Comparison of ENCODE assay signal across 19 cellular contexts in genomic region chr2:177629357-177630000, GRCh38.
DNase-seq lines count a peak whose midpoint lies in the region; ATAC-seq and TF ChIP-seq lines count a peak whose summit lies in the region.
"Had no signal": no experiment of that assay in that cellular context is flagged by ENCODE, and none has a peak within 500 bp of the region (broad histone marks: within the 10 kb centered on the region; RNA-seq: fewer than 3 reads in every experiment).

No MANE protein-coding gene starts in this region.

- H3K27me3 ChIP-seq in Caco-2 (replicated peaks; ENCODE audit: control insufficient read depth, insufficient read depth, low read length) (no peaks in the 10 kb centered on the region), OCI-LY1 (ENCODE audit: insufficient read depth, low read length) (no peaks in the 10 kb centered on the region)
- H3K27me3 ChIP-seq: pancreas had no signal

- DNase-seq in Caco-2 (no peak), GM20000 (ENCODE audit: low spot score) (peak; percentile 10), SK-N-DZ (ENCODE audit: low spot score) (no peak), NCI-H345 (lab: John Stamatoyannopoulos, UW) (no peak)
- DNase-seq: activated CD8-positive, alpha-beta T cell treated with anti-CD3 and anti-CD28 coated beads for 36 hours; CD4-positive, CD25-positive, alpha-beta regulatory T cell; endodermal cell; NCI-H187 treated with DMSO at 0.1 percent for 48 hours; NCI-H69; pancreas had no signal

- peaks cover 8% of the 10 kb centered on the region for H3K4me1 Mint-ChIP-seq in Caco-2 (ENCODE audit: low read depth, unreplicated experiment)
- H3K4me1 Mint-ChIP-seq: CD4-positive, CD25-positive, alpha-beta regulatory T cell; stimulated activated effector memory CD8-positive, alpha-beta T cell treated with anti-CD3 and anti-CD28 coated beads, Interleukin-12 subunit alpha, Interleukin-12 subunit beta, amount 100 ng/mL, for 72 hours had no signal

- H3K4me1 ChIP-seq in Caco-2 (no peaks in the 10 kb centered on the region), OCI-LY1 (ENCODE audit: insufficient read depth, low read length, severe bottlenecking) (peaks cover 71% of the 10 kb centered on the region)
- H3K4me1 ChIP-seq: A549 had no signal

- peak overlapping the region; percentile 94 for H3K27ac ChIP-seq in OCI-LY1 (ENCODE audit: low read depth, low read length, poor library complexity, severe bottlenecking)
- H3K27ac ChIP-seq: A549, pancreas, skin epidermis had no signal

- TF ChIP-seq CTCF in Caco-2 (IDR thresholded peaks at IDR 0.05; ENCODE audit: insufficient read depth in 1 of 2, low read depth in 1 of 2, low read length in 1 of 2, severe bottlenecking in 1 of 2, unreplicated experiment in 1 of 2) (no peak), GM20000 (IDR thresholded peaks at IDR 0.05; ENCODE audit: extremely low read depth, missing control alignments) (no peak), OCI-LY1 (IDR thresholded peaks at IDR 0.05; ENCODE audit: low read length) (no peak)

- peak; percentile 52 for ATAC-seq in HG02852 (IDR thresholded peaks at IDR 0.05; ENCODE audit: unreplicated experiment)
- ATAC-seq in GM18519 (IDR thresholded peaks at IDR 0.05; ENCODE audit: low FRiP score, unreplicated experiment), result no peak
- ATAC-seq in HG03460 (IDR thresholded peaks at IDR 0.05; ENCODE audit: unreplicated experiment), result no peak
- ATAC-seq: A549; activated CD8-positive, alpha-beta T cell treated with anti-CD3 and anti-CD28 coated beads for 36 hours; left lobe of liver; pancreas; stimulated activated effector memory CD8-positive, alpha-beta T cell treated with anti-CD3 and anti-CD28 coated beads, Interleukin-12 subunit alpha, Interleukin-12 subunit beta, amount 100 ng/mL, for 72 hours had no signal

- H3K4me3 ChIP-seq in Caco-2 (ENCODE audit: low read depth, low read length), result no peak overlapping the region
- H3K4me3 ChIP-seq in OCI-LY1 (ENCODE audit: low read depth, low read length, poor library complexity, severe bottlenecking), result peak overlapping the region; percentile 13
- H3K4me3 ChIP-seq: A549, HAP-1, pancreas, skin epidermis had no signal

- H3K9me3 ChIP-seq in Caco-2 (no peaks in the 10 kb centered on the region), OCI-LY1 (ENCODE audit: low read length) (no peaks in the 10 kb centered on the region)
- H3K9me3 ChIP-seq: A549, HAP-1, pancreas had no signal

- no peaks in the 10 kb centered on the region for H4K20me1 ChIP-seq in OCI-LY1 (ENCODE audit: insufficient read depth, low read length)

- H3K4me3 Mint-ChIP-seq in Caco-2 (ENCODE audit: unreplicated experiment), result no peak overlapping the region
- H3K4me3 Mint-ChIP-seq: activated CD8-positive, alpha-beta T cell treated with anti-CD3 and anti-CD28 coated beads for 36 hours; CD4-positive, CD25-positive, alpha-beta regulatory T cell; endodermal cell; stimulated activated effector memory CD8-positive, alpha-beta T cell treated with anti-CD3 and anti-CD28 coated beads, Interleukin-12 subunit alpha, Interleukin-12 subunit beta, amount 100 ng/mL, for 72 hours had no signal

- 0 out of 2 replicates have a peak, but pooled peaks cover 3% of the 10 kb centered on the region for H3F3A ChIP-seq in OCI-LY1 (ENCODE audit: insufficient read depth, low read length)

- H3K9me2 ChIP-seq in OCI-LY1 (ENCODE audit: low read depth, low read length), result no peaks in the 10 kb centered on the region

- no peak overlapping the region for H2AFZ ChIP-seq in OCI-LY1 (ENCODE audit: low read length)

- H3K27me3 Mint-ChIP-seq in Caco-2 (ENCODE audit: insufficient read depth, unreplicated experiment), result no peaks in the 10 kb centered on the region

- no peaks in the 10 kb centered on the region for H3K36me3 Mint-ChIP-seq in Caco-2 (ENCODE audit: insufficient read depth, unreplicated experiment)
- H3K36me3 Mint-ChIP-seq: CD4-positive, CD25-positive, alpha-beta regulatory T cell; stimulated activated effector memory CD8-positive, alpha-beta T cell treated with anti-CD3 and anti-CD28 coated beads, Interleukin-12 subunit alpha, Interleukin-12 subunit beta, amount 100 ng/mL, for 72 hours had no signal

- no TSS peak for BruUV-seq in Caco-2 (replicated peaks; lab: Mats Ljungman, UMichigan)

- POLR2A ChIA-PET in Caco-2 (lab: Charles Lee), result no interaction called here

- peak overlapping the region; percentile 26 for H3K4me2 ChIP-seq in OCI-LY1 (ENCODE audit: low read length)
- H3K4me2 ChIP-seq: A549 had no signal

- no peaks in the 10 kb centered on the region for H3K36me3 ChIP-seq in Caco-2 (ENCODE audit: control insufficient read depth, insufficient read depth, low read length)
- H3K36me3 ChIP-seq in OCI-LY1 (ENCODE audit: insufficient read depth, low read length), result no peaks in the 10 kb centered on the region
- H3K36me3 ChIP-seq: HAP-1, pancreas had no signal

- no peaks in the 10 kb centered on the region for H3K79me2 ChIP-seq in OCI-LY1 (ENCODE audit: insufficient read depth, low read length)

- CTCF ChIA-PET in Caco-2 (lab: Charles Lee), result no interaction called here

- H3K27ac Mint-ChIP-seq in Caco-2 (ENCODE audit: unreplicated experiment), result peak overlapping the region; percentile 13
- H3K27ac Mint-ChIP-seq: activated CD8-positive, alpha-beta T cell treated with anti-CD3 and anti-CD28 coated beads for 36 hours; endodermal cell; stimulated activated effector memory CD8-positive, alpha-beta T cell treated with anti-CD3 and anti-CD28 coated beads, Interleukin-12 subunit alpha, Interleukin-12 subunit beta, amount 100 ng/mL, for 72 hours had no signal

- intact Hi-C loops in Caco-2 (cut with micrococcal nuclease; ENCODE audit: unreplicated experiment), result no loop called here

- H3K9ac ChIP-seq in OCI-LY1 (ENCODE audit: low read length), result peak overlapping the region; percentile 53

- H3K9me3 Mint-ChIP-seq in Caco-2 (ENCODE audit: unreplicated experiment), result no peaks in the 10 kb centered on the region
- H3K9me3 Mint-ChIP-seq: activated CD8-positive, alpha-beta T cell treated with anti-CD3 and anti-CD28 coated beads for 36 hours; endodermal cell; stimulated activated effector memory CD8-positive, alpha-beta T cell treated with anti-CD3 and anti-CD28 coated beads, Interleukin-12 subunit alpha, Interleukin-12 subunit beta, amount 100 ng/mL, for 72 hours had no signal
